Comparison of ENCODE assay signal across 1 cellular context in genomic region chr19:35248310-35249145, GRCh38.
TF ChIP-seq lines count a peak whose summit lies in the region.

Gene LSR, plus strand, starts transcription at chr19:35249002. Its CDS starts 21 bp downstream, at chr19:35249023.

TF ChIP-seq in liver, 16 proteins besides CTCF, POLR2A, EP300 and RAD21 (continued from another document):
- no peak for TF ChIP-seq ATF3 (IDR thresholded peaks at IDR 0.05)
- TF ChIP-seq FOXA1 (IDR thresholded peaks at IDR 0.05), result peak; percentile 90
- peak; percentile 41 for TF ChIP-seq MAX (IDR thresholded peaks at IDR 0.05)
- TF ChIP-seq SP1 (IDR thresholded peaks at IDR 0.05), result peak; percentile 53
- no peak for TF ChIP-seq JUND (IDR thresholded peaks at IDR 0.05)
- TF ChIP-seq HNF4A (conservative IDR thresholded peaks at IDR 0.05), result peak in 1 of 2 donors; percentile 64
